ENCODE assay signal across 1 cellular context in genomic region chrX:137427061-137427778, GRCh38.
TF ChIP-seq lines count a peak whose summit lies in the region.

No MANE protein-coding gene starts in this region.

TF ChIP-seq in H1, 55 proteins besides CTCF, POLR2A, EP300 and RAD21 (continued from another document):
- TF ChIP-seq USF2 (IDR thresholded peaks at IDR 0.05; ENCODE audit: low read length): no peak
- no peak for TF ChIP-seq SIX5 (IDR thresholded peaks at IDR 0.05; ENCODE audit: low read depth, low read length)
- TF ChIP-seq MAFK (IDR thresholded peaks at IDR 0.05; ENCODE audit: low read depth, low read length): no peak
- TF ChIP-seq CTBP2 (IDR thresholded peaks at IDR 0.05; ENCODE audit: borderline replicate concordance, insufficient read depth, insufficient read length, low read length): no peak
- peak; percentile 78 for TF ChIP-seq E2F6 (IDR thresholded peaks at IDR 0.05)
- TF ChIP-seq ATF3 (IDR thresholded peaks at IDR 0.05; ENCODE audit: insufficient read depth, low read depth, low read length): no peak
- no peak; the same call in 1 of the 2 replicates for TF ChIP-seq RBBP5 (IDR thresholded peaks at IDR 0.05; ENCODE audit: borderline replicate concordance, low read depth, low read length)
- TF ChIP-seq TAF7 (optimal IDR thresholded peaks at IDR 0.05; ENCODE audit: borderline replicate concordance, low read depth, low read length): no peak
- no peak for TF ChIP-seq CHD1 (IDR thresholded peaks at IDR 0.05; ENCODE audit: low read depth, low read length)
- TF ChIP-seq CBX5 (IDR thresholded peaks at IDR 0.05; ENCODE audit: low read depth, low read length): no peak
- no peak for TF ChIP-seq JUN (IDR thresholded peaks at IDR 0.05; ENCODE audit: low read depth, low read length)
- peak; percentile 56 for TF ChIP-seq KDM4A (IDR thresholded peaks at IDR 0.05; ENCODE audit: low read depth, low read length, severe bottlenecking)
- TF ChIP-seq SP2 (IDR thresholded peaks at IDR 0.05; ENCODE audit: low read length): no peak
- TF ChIP-seq KDM5A (IDR thresholded peaks at IDR 0.05; ENCODE audit: low read length): no peak
- no peak for TF ChIP-seq ATF2 (IDR thresholded peaks at IDR 0.05; ENCODE audit: low read length)
- TF ChIP-seq EZH2 (IDR thresholded peaks at IDR 0.05; ENCODE audit: low read depth, low read length, severe bottlenecking): no peak
- 0 out of 2 replicates have a peak, but pooled peaks have one; percentile 41 for TF ChIP-seq MAX (IDR thresholded peaks at IDR 0.05)
